26 cellular contexts compared by ENCODE assay signal in genomic region chr1:38076455-38076854, GRCh38. TPM values are rescaled to one million over a fixed set of nuclear protein-coding genes. Genes with fewer than 3 reads are reported as not detected.
"Had no signal": no experiment of that assay in that cellular context is flagged by ENCODE, and none has a peak within 500 bp of the region (broad histone marks: within the 10 kb centered on the region; RNA-seq: fewer than 3 reads in every experiment).

No MANE protein-coding gene starts in this region.

- H3K27ac Mint-ChIP-seq: activated naive CD4-positive, alpha-beta T cell treated with anti-CD3 and anti-CD28 coated beads, Interleukin-2, amount 10 ng/mL, durations not matched to agents 7 days and 5 days; dendritic cell treated with granulocyte-macrophage colony-stimulating factor and Interleukin-4, amounts not matched to agents 40 ng/mL and 50 ng/mL, for 4 days; endodermal cell; immature natural killer cell; mesothelial cell of epicardium; naive B cell; nephron progenitor cell; stimulated activated effector memory CD8-positive, alpha-beta T cell treated with anti-CD3 and anti-CD28 coated beads, Interleukin-12 subunit alpha, Interleukin-12 subunit beta, amount 100 ng/mL, for 72 hours; stimulated activated naive CD8-positive, alpha-beta T cell treated with anti-CD3 and anti-CD28 coated beads, Interleukin-15, Interleukin-2, amounts not matched to agents 100 ng/mL and 50 ng/mL, for 24 hours had no signal

- H3K4me1 Mint-ChIP-seq: activated naive CD4-positive, alpha-beta T cell treated with anti-CD3 and anti-CD28 coated beads, Interleukin-2, amount 10 ng/mL, durations not matched to agents 7 days and 5 days; central memory CD8-positive, alpha-beta T cell; immature natural killer cell; mesothelial cell of epicardium; naive B cell; stimulated activated effector memory CD8-positive, alpha-beta T cell treated with anti-CD3 and anti-CD28 coated beads, Interleukin-12 subunit alpha, Interleukin-12 subunit beta, amount 100 ng/mL, for 72 hours had no signal

- H3K4me3 ChIP-seq: psoas muscle, sigmoid colon, tibial artery, upper lobe of right lung had no signal

- H3K27me3 ChIP-seq: upper lobe of right lung had no signal

- H3K9me3 ChIP-seq: psoas muscle, sigmoid colon, tibial artery, upper lobe of right lung had no signal

- H3K9ac ChIP-seq: parathyroid adenoma had no signal

- H3K9me3 Mint-ChIP-seq: activated naive CD4-positive, alpha-beta T cell treated with anti-CD3 and anti-CD28 coated beads, Interleukin-2, amount 10 ng/mL, durations not matched to agents 7 days and 5 days; central memory CD8-positive, alpha-beta T cell; dendritic cell treated with granulocyte-macrophage colony-stimulating factor and Interleukin-4, amounts not matched to agents 40 ng/mL and 50 ng/mL, for 4 days; endodermal cell; immature natural killer cell; mesothelial cell of epicardium; nephron progenitor cell; stimulated activated effector memory CD8-positive, alpha-beta T cell treated with anti-CD3 and anti-CD28 coated beads, Interleukin-12 subunit alpha, Interleukin-12 subunit beta, amount 100 ng/mL, for 72 hours; stimulated activated naive CD8-positive, alpha-beta T cell treated with anti-CD3 and anti-CD28 coated beads, Interleukin-15, Interleukin-2, amounts not matched to agents 100 ng/mL and 50 ng/mL, for 24 hours had no signal

- H3K36me3 Mint-ChIP-seq: activated naive CD4-positive, alpha-beta T cell treated with anti-CD3 and anti-CD28 coated beads, Interleukin-2, amount 10 ng/mL, durations not matched to agents 7 days and 5 days; immature natural killer cell; mesothelial cell of epicardium; naive B cell; stimulated activated effector memory CD8-positive, alpha-beta T cell treated with anti-CD3 and anti-CD28 coated beads, Interleukin-12 subunit alpha, Interleukin-12 subunit beta, amount 100 ng/mL, for 72 hours had no signal

- H3K27ac ChIP-seq: parathyroid adenoma, psoas muscle, sigmoid colon, tibial artery, upper lobe of right lung, VCaP had no signal

- H3K4me1 ChIP-seq: parathyroid adenoma, psoas muscle, sigmoid colon, tibial artery, upper lobe of right lung had no signal

- H2AFZ ChIP-seq: parathyroid adenoma had no signal

- H3K36me3 ChIP-seq: sigmoid colon, tibial artery, upper lobe of right lung had no signal

- H3K4me3 Mint-ChIP-seq: activated naive CD4-positive, alpha-beta T cell treated with anti-CD3 and anti-CD28 coated beads, Interleukin-2, amount 10 ng/mL, durations not matched to agents 7 days and 5 days; central memory CD8-positive, alpha-beta T cell; dendritic cell treated with granulocyte-macrophage colony-stimulating factor and Interleukin-4, amounts not matched to agents 40 ng/mL and 50 ng/mL, for 4 days; endodermal cell; immature natural killer cell; mesothelial cell of epicardium; naive B cell; nephron progenitor cell; stimulated activated effector memory CD8-positive, alpha-beta T cell treated with anti-CD3 and anti-CD28 coated beads, Interleukin-12 subunit alpha, Interleukin-12 subunit beta, amount 100 ng/mL, for 72 hours; stimulated activated naive CD8-positive, alpha-beta T cell treated with anti-CD3 and anti-CD28 coated beads, Interleukin-15, Interleukin-2, amounts not matched to agents 100 ng/mL and 50 ng/mL, for 24 hours had no signal

- H3K79me2 ChIP-seq: parathyroid adenoma had no signal

- DNase-seq: activated CD4-positive, alpha-beta T cell treated with anti-CD3 and anti-CD28 coated beads for 48 hours; activated CD4-positive, alpha-beta T cell treated with anti-CD3 and anti-CD28 coated beads, Interleukin-2, amount 50 U/mL, for 48 hours; activated CD8-positive, alpha-beta memory T cell treated with anti-CD3 and anti-CD28 coated beads, Interleukin-2, amount 50 U/mL, for 4 hours; activated gamma-delta T cell; activated T-cell treated with anti-CD3 and anti-CD28 coated beads, Interleukin-2, amount 50 U/mL, for 1 hour; head of caudate nucleus; immature natural killer cell; naive B cell; nucleus accumbens; psoas muscle; sigmoid colon; small intestine; stimulated activated CD4-positive, alpha-beta T cell treated with anti-CD3 and anti-CD28 coated beads, Interleukin-4, amount 100 ng/mL, for 24 hours; tibial artery; upper lobe of right lung had no signal

RNA-seq across cellular contexts. Expression of gene POU3F1, which starts 29.9 kb away (rescaled TPM):
- total RNA-seq: sigmoid colon, subcutaneous adipose tissue, upper lobe of right lung had no signal
- polyA plus RNA-seq: small intestine had no signal
